ENCODE assay signal across 1 cellular context in the genomic region with DNA sequence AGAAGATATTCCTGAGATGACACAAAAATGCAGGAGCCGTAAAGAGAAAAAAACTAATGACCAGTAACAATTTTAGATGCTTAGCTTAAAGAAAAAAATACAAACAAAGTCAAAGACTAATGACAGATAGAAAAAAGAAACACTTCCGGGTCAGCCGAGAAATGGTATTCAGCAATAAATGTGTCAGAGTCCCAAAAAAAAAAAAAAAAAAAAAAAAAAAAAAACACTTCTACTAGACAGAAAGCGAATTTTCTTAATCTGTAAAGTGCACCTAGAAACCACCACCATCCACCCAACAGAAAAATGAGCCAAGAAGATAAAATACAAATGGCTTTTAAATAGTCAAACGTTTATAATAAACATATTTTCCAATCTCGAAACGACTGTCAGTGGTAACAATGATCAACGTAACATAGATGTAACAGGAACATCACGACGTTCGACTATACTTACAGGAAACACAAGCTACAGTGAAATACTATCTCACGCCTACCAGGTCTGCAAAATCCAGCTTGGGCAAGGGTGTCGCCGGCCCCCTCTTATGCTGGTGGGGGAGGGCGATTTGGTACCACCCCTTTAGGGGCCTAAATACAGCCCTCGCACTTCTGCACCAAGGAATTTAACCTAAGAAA.
TF ChIP-seq lines count a peak whose summit lies in the region.

No MANE protein-coding gene starts in this region.

TF ChIP-seq in HCT116, 20 proteins besides CTCF, POLR2A, EP300 and RAD21 (continued from another document):
- TF ChIP-seq, protein P1, sequence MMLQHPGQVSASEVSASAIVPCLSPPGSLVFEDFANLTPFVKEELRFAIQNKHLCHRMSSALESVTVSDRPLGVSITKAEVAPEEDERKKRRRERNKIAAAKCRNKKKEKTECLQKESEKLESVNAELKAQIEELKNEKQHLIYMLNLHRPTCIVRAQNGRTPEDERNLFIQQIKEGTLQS (IDR thresholded peaks at IDR 0.05) = no peak
- TF ChIP-seq, protein P2, sequence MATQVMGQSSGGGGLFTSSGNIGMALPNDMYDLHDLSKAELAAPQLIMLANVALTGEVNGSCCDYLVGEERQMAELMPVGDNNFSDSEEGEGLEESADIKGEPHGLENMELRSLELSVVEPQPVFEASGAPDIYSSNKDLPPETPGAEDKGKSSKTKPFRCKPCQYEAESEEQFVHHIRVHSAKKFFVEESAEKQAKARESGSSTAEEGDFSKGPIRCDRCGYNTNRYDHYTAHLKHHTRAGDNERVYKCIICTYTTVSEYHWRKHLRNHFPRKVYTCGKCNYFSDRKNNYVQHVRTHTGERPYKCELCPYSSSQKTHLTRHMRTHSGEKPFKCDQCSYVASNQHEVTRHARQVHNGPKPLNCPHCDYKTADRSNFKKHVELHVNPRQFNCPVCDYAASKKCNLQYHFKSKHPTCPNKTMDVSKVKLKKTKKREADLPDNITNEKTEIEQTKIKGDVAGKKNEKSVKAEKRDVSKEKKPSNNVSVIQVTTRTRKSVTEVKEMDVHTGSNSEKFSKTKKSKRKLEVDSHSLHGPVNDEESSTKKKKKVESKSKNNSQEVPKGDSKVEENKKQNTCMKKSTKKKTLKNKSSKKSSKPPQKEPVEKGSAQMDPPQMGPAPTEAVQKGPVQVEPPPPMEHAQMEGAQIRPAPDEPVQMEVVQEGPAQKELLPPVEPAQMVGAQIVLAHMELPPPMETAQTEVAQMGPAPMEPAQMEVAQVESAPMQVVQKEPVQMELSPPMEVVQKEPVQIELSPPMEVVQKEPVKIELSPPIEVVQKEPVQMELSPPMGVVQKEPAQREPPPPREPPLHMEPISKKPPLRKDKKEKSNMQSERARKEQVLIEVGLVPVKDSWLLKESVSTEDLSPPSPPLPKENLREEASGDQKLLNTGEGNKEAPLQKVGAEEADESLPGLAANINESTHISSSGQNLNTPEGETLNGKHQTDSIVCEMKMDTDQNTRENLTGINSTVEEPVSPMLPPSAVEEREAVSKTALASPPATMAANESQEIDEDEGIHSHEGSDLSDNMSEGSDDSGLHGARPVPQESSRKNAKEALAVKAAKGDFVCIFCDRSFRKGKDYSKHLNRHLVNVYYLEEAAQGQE (IDR thresholded peaks at IDR 0.05; ENCODE audit: low read depth) = no peak
- TF ChIP-seq EZH2phosphoT487 (IDR thresholded peaks at IDR 0.05; ENCODE audit: borderline replicate concordance) (no peak), CBX3 (IDR thresholded peaks at IDR 0.05; ENCODE audit: low read depth) (no peak)
